Comparison of ENCODE assay signal across 14 cellular contexts in the genomic region with DNA sequence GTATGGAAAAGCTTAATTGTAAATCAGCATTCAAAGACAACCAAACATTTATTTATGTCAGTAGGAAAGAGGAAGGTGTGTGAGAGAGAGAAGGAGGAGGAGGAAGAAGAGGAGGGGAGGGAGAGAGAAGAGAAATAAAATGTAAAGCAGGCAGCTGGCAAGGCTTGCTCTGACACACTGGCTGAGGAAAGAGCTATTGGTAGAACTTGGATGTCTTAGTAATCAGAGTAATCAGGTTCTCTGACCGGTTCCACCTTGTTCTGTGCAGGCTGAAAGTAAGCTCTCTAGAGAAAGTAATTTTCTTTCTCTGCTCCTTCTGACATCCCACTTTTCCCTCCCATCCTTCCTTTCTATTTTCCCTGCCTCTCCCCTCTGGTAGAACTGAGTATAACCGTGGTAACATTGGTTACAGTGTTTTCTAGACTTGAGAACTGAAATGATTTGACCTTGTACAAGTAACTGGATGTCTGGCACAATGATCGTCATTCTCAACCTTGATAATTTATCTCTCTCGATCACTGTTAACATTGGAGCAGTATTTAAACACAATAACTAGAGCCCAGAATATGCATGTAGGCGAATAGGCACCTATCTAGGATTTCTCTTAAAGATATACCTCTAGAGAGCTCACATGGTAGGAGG.
"Had no signal": no experiment of that assay in that cellular context is flagged by ENCODE, and none has a peak within 500 bp of the region (broad histone marks: within the 10 kb centered on the region; RNA-seq: fewer than 3 reads in every experiment).

No MANE protein-coding gene starts in this region.

- H3K27me3 Mint-ChIP-seq: activated CD4-positive, alpha-beta T cell treated with anti-CD3 and anti-CD28 coated beads, Interleukin-2, amount 10 ng/mL, durations not matched to agents 24 days and 14 days; naive thymus-derived CD8-positive, alpha-beta T cell; stimulated activated naive B cell treated with anti-CD40 and anti-IgM and Interleukin-4, amounts not matched to agents 10 μg/mL and 1 μg/mL and 100 μg/mL, for 72 hours had no signal

- DNase-seq: activated CD4-positive, alpha-beta T cell treated with anti-CD3 and anti-CD28 coated beads, Interleukin-2, amount 10 ng/mL, durations not matched to agents 24 days and 14 days; activated naive CD4-positive, alpha-beta T cell treated with anti-CD3 and anti-CD28 coated beads, Interleukin-2, amount 50 U/mL, for 16 hours; effector memory CD4-positive, alpha-beta T cell; erythroblast; left colon; mucosa of descending colon; naive thymus-derived CD8-positive, alpha-beta T cell; sigmoid colon; stimulated activated CD4-positive, alpha-beta T cell treated with anti-CD3 and anti-CD28 coated beads, Interleukin-2, amount 100 ng/mL, for 24 hours; stimulated activated naive B cell treated with anti-CD40 and anti-IgM and Interleukin-4, amounts not matched to agents 10 μg/mL and 1 μg/mL and 100 μg/mL, for 72 hours had no signal

- H3K4me1 Mint-ChIP-seq: activated CD4-positive, alpha-beta T cell treated with anti-CD3 and anti-CD28 coated beads, Interleukin-2, amount 10 ng/mL, durations not matched to agents 24 days and 14 days had no signal

- H3K4me3 Mint-ChIP-seq: activated CD4-positive, alpha-beta T cell treated with anti-CD3 and anti-CD28 coated beads, Interleukin-2, amount 10 ng/mL, durations not matched to agents 24 days and 14 days; brain; naive thymus-derived CD8-positive, alpha-beta T cell; stimulated activated naive B cell treated with anti-CD40 and anti-IgM and Interleukin-4, amounts not matched to agents 10 μg/mL and 1 μg/mL and 100 μg/mL, for 72 hours; WTC11 had no signal

- H3K27ac Mint-ChIP-seq: activated CD4-positive, alpha-beta T cell treated with anti-CD3 and anti-CD28 coated beads, Interleukin-2, amount 10 ng/mL, durations not matched to agents 24 days and 14 days; activated T-helper 2 cell treated with anti-CD3 and anti-CD28 coated beads, Interferon-gamma antibody, Interleukin-2, Interleukin-4, amounts not matched to agents 10 μg/mL and 5 μg/mL and 100 μg/mL, durations not matched to agents 14 hours and 24 hours and 36 hours; brain; naive thymus-derived CD8-positive, alpha-beta T cell; stimulated activated naive B cell treated with anti-CD40 and anti-IgM and Interleukin-4, amounts not matched to agents 10 μg/mL and 1 μg/mL and 100 μg/mL, for 72 hours; WTC11 had no signal

- H3K9me3 ChIP-seq: mucosa of descending colon, sigmoid colon, suprapubic skin had no signal

- H3K4me3 ChIP-seq: mucosa of descending colon, sigmoid colon, suprapubic skin had no signal

- H3K27ac ChIP-seq: suprapubic skin had no signal

- H3K27me3 ChIP-seq: sigmoid colon, suprapubic skin had no signal

- H3K36me3 ChIP-seq: sigmoid colon, suprapubic skin had no signal

- ATAC-seq: left colon; mucosa of descending colon; stimulated activated naive B cell treated with anti-CD40 and anti-IgM and Interleukin-4, amounts not matched to agents 10 μg/mL and 1 μg/mL and 100 μg/mL, for 72 hours; WTC11 had no signal
